20 cellular contexts compared by ENCODE assay signal in the genomic region with DNA sequence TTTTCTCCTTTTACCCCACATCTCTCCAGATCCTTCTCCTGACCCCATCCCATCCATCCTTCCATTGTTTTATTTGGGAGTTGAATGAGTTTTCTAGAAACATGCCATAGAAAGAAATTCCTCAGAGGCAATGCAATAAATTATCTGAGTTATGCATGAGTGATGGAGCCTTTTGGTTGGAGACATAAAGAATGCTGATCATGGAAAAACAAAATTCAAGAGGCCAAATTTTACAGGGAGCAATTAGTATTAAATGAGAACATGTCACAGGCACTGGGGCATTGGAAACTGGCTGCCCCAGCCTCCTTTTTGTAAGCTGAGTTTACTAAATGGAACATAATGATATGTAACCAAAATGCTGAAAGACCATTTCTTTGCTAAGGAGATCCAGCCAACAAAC.
A peak's percentile ranks its signal among the peaks of the same experiment; 100 is the strongest.
DNase-seq lines count a peak whose midpoint lies in the region; ATAC-seq and TF ChIP-seq lines count a peak whose summit lies in the region.
"Had no signal": no experiment of that assay in that cellular context is flagged by ENCODE, and none has a peak within 500 bp of the region (broad histone marks: within the 10 kb centered on the region; RNA-seq: fewer than 3 reads in every experiment).

No MANE protein-coding gene starts in this region.

- H3K4me3 Mint-ChIP-seq in activated CD4-positive, alpha-beta T cell treated with anti-CD3 and anti-CD28 coated beads for 36 hours, result no peak overlapping the region
- no peak overlapping the region for H3K4me3 Mint-ChIP-seq in immature natural killer cell
- H3K4me3 Mint-ChIP-seq: CD8-positive, alpha-beta T cell had no signal

- CTCF ChIA-PET in activated CD4-positive, alpha-beta T cell treated with anti-CD3 and anti-CD28 coated beads for 36 hours (lab: Charles Lee), result interaction anchor here (1.0 to 2.6 kb wide), 8 partner anchors 9 to 208 kb away, joined by 3 to 12 read pairs (median 6); no protein-coding TSS in a partner anchor

- intact Hi-C loops in activated CD4-positive, alpha-beta T cell treated with anti-CD3 and anti-CD28 coated beads for 36 hours (cut with DNase I, micrococcal nuclease), result loop anchor here in 1 of 2 experiments (5.0 kb wide), 1 partner anchor 49 kb away; no protein-coding TSS in a partner anchor
- intact Hi-C loops in thyroid gland (cut with DNase I), result no loop called here

- no peaks in the 10 kb centered on the region for H3K36me3 Mint-ChIP-seq in activated CD4-positive, alpha-beta T cell treated with anti-CD3 and anti-CD28 coated beads for 36 hours (ENCODE audit: low read depth)
- no peaks in the 10 kb centered on the region for H3K36me3 Mint-ChIP-seq in immature natural killer cell
- H3K36me3 Mint-ChIP-seq: CD8-positive, alpha-beta T cell had no signal

- DNase-seq in activated CD4-positive, alpha-beta T cell treated with anti-CD3 and anti-CD28 coated beads for 36 hours, result no peak
- no peak for DNase-seq in activated CD4-positive, alpha-beta T cell treated with anti-CD3 and anti-CD28 coated beads for 4 hours
- DNase-seq in immature natural killer cell, result no peak
- DNase-seq in thyroid gland, result no peak
- no peak for DNase-seq in GM20000 (ENCODE audit: low spot score)
- DNase-seq in putamen (ENCODE audit: low spot score), result no peak
- DNase-seq in caudate nucleus (lab: John Stamatoyannopoulos, UW), result no peak
- DNase-seq: CD8-positive, alpha-beta T cell; DMS79; GOT3; KBM-7; MV-4-11; NCI-H1436; NCI-H2029; NCI-H2171 treated with DMSO at 0.1 percent for 48 hours; NCI-H446 treated with DMSO at 0.1 percent for 48 hours; NCI-H774; RPMI8226 had no signal

- no peak for TF ChIP-seq CTCF in thyroid gland (IDR thresholded peaks at IDR 0.05)
- TF ChIP-seq CTCF in GM20000 (IDR thresholded peaks at IDR 0.05; ENCODE audit: extremely low read depth, missing control alignments), result no peak

- peak; percentile 44; the same call in 1 of the 2 replicates for TF ChIP-seq EP300 in Ishikawa (IDR thresholded peaks at IDR 0.05; ENCODE audit: borderline replicate concordance)

- H3K27me3 Mint-ChIP-seq in activated CD4-positive, alpha-beta T cell treated with anti-CD3 and anti-CD28 coated beads for 36 hours, result no peaks in the 10 kb centered on the region
- peaks cover 0 to 3% (median 3%) of the 10 kb centered on the region in 3 donors for H3K27me3 Mint-ChIP-seq in immature natural killer cell (ENCODE audit: low read depth in 3 of 3)

- no peak for ATAC-seq in activated CD4-positive, alpha-beta T cell treated with anti-CD3 and anti-CD28 coated beads for 36 hours
- ATAC-seq: CD8-positive, alpha-beta T cell had no signal

- no peak for TF ChIP-seq POLR2A in thyroid gland (IDR thresholded peaks at IDR 0.05)

- TF ChIP-seq RAD21 in Ishikawa (IDR thresholded peaks at IDR 0.05; ENCODE audit: low read depth), result no peak

- peak overlapping the region; percentile 55 for H3K27ac Mint-ChIP-seq in activated CD4-positive, alpha-beta T cell treated with anti-CD3 and anti-CD28 coated beads for 36 hours
- H3K27ac Mint-ChIP-seq in immature natural killer cell, result peak overlapping the region in 4 of 6 donors; percentile 1 to 24 (median 18)
- H3K27ac Mint-ChIP-seq: CD8-positive, alpha-beta T cell had no signal

- H3K4me1 Mint-ChIP-seq in activated CD4-positive, alpha-beta T cell treated with anti-CD3 and anti-CD28 coated beads for 36 hours, result peaks cover 39% of the 10 kb centered on the region
- no peaks in the 10 kb centered on the region for H3K4me1 Mint-ChIP-seq in immature natural killer cell

- POLR2A ChIA-PET in activated CD4-positive, alpha-beta T cell treated with anti-CD3 and anti-CD28 coated beads for 36 hours (lab: Charles Lee), result interaction anchor here (1.0 to 1.3 kb wide), 2 partner anchors 144 to 146 kb away, joined by 3 to 4 read pairs; no protein-coding TSS in a partner anchor

- no peaks in the 10 kb centered on the region for H3K9me3 Mint-ChIP-seq in activated CD4-positive, alpha-beta T cell treated with anti-CD3 and anti-CD28 coated beads for 36 hours (ENCODE audit: low read depth)
- H3K9me3 Mint-ChIP-seq in immature natural killer cell, result no peaks in the 10 kb centered on the region
- H3K9me3 Mint-ChIP-seq: CD8-positive, alpha-beta T cell had no signal

- H3K36me3 ChIP-seq in thyroid gland, result no peaks in the 10 kb centered on the region

- H3K27ac ChIP-seq in thyroid gland (peak overlapping the region in 2 of 3 donors; percentile 1 to 18), caudate nucleus (ENCODE audit: low read depth, low read length) (no peak overlapping the region)
- H3K27ac ChIP-seq: 22Rv1 had no signal

- no peaks in the 10 kb centered on the region for H3K9me3 ChIP-seq in thyroid gland

- no peak overlapping the region for H3K4me3 ChIP-seq in thyroid gland (replicated peaks in 1 of 3)

- H3K4me1 ChIP-seq in thyroid gland, result peaks cover 5 to 14% of the 10 kb centered on the region in 2 donors

- no peaks in the 10 kb centered on the region for H3K27me3 ChIP-seq in thyroid gland

TF ChIP-seq in Ishikawa, 13 proteins besides CTCF, POLR2A, EP300 and RAD21:
- TF ChIP-seq CEBPB (IDR thresholded peaks at IDR 0.05) (no peak), CREB1 (IDR thresholded peaks at IDR 0.05; ENCODE audit: low read depth) (no peak), NFIC (IDR thresholded peaks at IDR 0.05) (peak; percentile 12; the same call in 1 of the 2 replicates), TEAD4 (IDR thresholded peaks at IDR 0.05) (0 out of 2 replicates have a peak, but pooled peaks have one; percentile 44), TCF12 (IDR thresholded peaks at IDR 0.05; ENCODE audit: low read depth) (no peak), FOXM1 (IDR thresholded peaks at IDR 0.05; ENCODE audit: borderline replicate concordance, low read depth) (0 out of 2 replicates have a peak, but pooled peaks have one; percentile 50)
- TF ChIP-seq, protein P1, sequence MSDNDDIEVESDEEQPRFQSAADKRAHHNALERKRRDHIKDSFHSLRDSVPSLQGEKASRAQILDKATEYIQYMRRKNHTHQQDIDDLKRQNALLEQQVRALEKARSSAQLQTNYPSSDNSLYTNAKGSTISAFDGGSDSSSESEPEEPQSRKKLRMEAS (IDR thresholded peaks at IDR 0.05), result no peak
